Comparison of ENCODE assay signal across 7 cellular contexts in the genomic region with DNA sequence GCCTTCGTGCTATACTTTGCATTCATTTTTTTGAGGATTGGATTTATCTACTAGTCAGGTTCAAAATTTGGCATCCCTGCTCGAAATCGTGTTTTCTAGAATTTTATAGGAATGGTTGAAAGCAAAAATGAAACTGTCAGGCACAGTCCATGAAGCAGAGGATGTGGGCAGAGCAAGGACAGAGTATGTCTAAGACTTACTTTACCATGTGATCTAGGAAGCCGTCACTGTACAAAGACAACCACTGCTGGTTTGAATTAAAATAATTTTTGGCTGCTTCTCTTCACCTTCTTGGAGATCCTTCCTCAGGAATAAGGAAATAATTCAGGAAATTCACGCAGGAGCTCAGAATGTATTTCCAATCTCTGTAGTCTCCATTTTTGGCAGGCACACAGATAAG. TPM values are rescaled to one million over a fixed set of nuclear protein-coding genes. Genes with fewer than 3 reads are reported as not detected.
DNase-seq lines count a peak whose midpoint lies in the region; ATAC-seq and TF ChIP-seq lines count a peak whose summit lies in the region.

No MANE protein-coding gene starts in this region.

- peaks cover 46 to 48% of the 10 kb centered on the region in 2 experiments for H3K4me1 ChIP-seq in neutrophil (ENCODE audit: control insufficient read depth in 1 of 2, insufficient read depth in 1 of 2, low read depth in 1 of 2, low read length in 1 of 2)
- no peaks in the 10 kb centered on the region for H3K4me1 ChIP-seq in testis

- intact Hi-C loops in activated B cell treated with CpG ODN at 0.5 μM for 24 hours (cut with micrococcal nuclease), result no loop called here
- intact Hi-C loops in testis (cut with DNase I; ENCODE audit: low total_unique reads), result no loop called here

- TF ChIP-seq CTCF in activated B cell treated with CpG ODN at 0.5 μM for 24 hours (IDR thresholded peaks at IDR 0.05) (no peak), neutrophil (IDR thresholded peaks at IDR 0.05) (no peak), testis (IDR thresholded peaks at IDR 0.05) (no peak)

- H3K36me3 Mint-ChIP-seq in activated B cell treated with CpG ODN at 0.5 μM for 24 hours (ENCODE audit: low read depth), result no peaks in the 10 kb centered on the region

- H3K36me3 ChIP-seq in neutrophil (no peaks in the 10 kb centered on the region), testis (ENCODE audit: low read depth, missing control alignments) (no peaks in the 10 kb centered on the region)

- no peaks in the 10 kb centered on the region for H3K27me3 Mint-ChIP-seq in activated B cell treated with CpG ODN at 0.5 μM for 24 hours

- no peaks in the 10 kb centered on the region for H3K9me3 Mint-ChIP-seq in activated B cell treated with CpG ODN at 0.5 μM for 24 hours

- DNase-seq in activated B cell treated with CpG ODN at 0.5 μM for 24 hours (no peak), testis (no peak), NCI-H1105 (lab: John Stamatoyannopoulos, UW) (no peak), NCI-H2227 treated with DMSO at 0.1 percent for 48 hours (lab: John Stamatoyannopoulos, UW) (no peak)

- H3K9me3 ChIP-seq in neutrophil, result no peaks in the 10 kb centered on the region
- H3K9me3 ChIP-seq in testis, result no peaks in the 10 kb centered on the region

- 46 to 55% methylated on average over 5 of the region's 5 CpGs for WGBS in testis, 2 donors

- peak overlapping the region; percentile 95 for H3K27ac ChIP-seq in neutrophil
- H3K27ac ChIP-seq in testis, result no peak overlapping the region

- H3K4me3 ChIP-seq in neutrophil (ENCODE audit: low read depth in 1 of 2, low read length in 1 of 2) (no peak overlapping the region), testis (no peak overlapping the region)

- ATAC-seq in GM18867 (IDR thresholded peaks at IDR 0.05; ENCODE audit: unreplicated experiment), result peak; percentile 78
- peak; percentile 59 for ATAC-seq in HG02642 (IDR thresholded peaks at IDR 0.05; ENCODE audit: poor library complexity, unreplicated experiment)
- peak; percentile 77 for ATAC-seq in activated B cell treated with CpG ODN at 0.5 μM for 24 hours (ENCODE audit: low read depth)

- H3K4me1 Mint-ChIP-seq in activated B cell treated with CpG ODN at 0.5 μM for 24 hours, result peaks cover 10% of the 10 kb centered on the region

- H3K27me3 ChIP-seq in neutrophil (no peaks in the 10 kb centered on the region), testis (no peaks in the 10 kb centered on the region)

- H3K27ac Mint-ChIP-seq in activated B cell treated with CpG ODN at 0.5 μM for 24 hours, result peak overlapping the region; percentile 83

- peak overlapping the region; percentile 61 for H3K4me3 Mint-ChIP-seq in activated B cell treated with CpG ODN at 0.5 μM for 24 hours

- CTCF ChIA-PET in activated B cell treated with CpG ODN at 0.5 μM for 24 hours (lab: Charles Lee), result no interaction called here

- TF ChIP-seq POLR2A in testis (IDR thresholded peaks at IDR 0.05), result no peak

- POLR2A ChIA-PET in activated B cell treated with CpG ODN at 0.5 μM for 24 hours (lab: Charles Lee), result interaction anchor here (0.7 to 1.4 kb wide), 2 partner anchors 117 to 536 kb away, joined by 3 to 5 read pairs; partner anchors contain the start of gene WDR89

RNA-seq across cellular contexts. Expression of gene SGPP1, which starts 31.6 kb away (rescaled TPM):
- total RNA-seq in activated B cell treated with CpG ODN at 0.5 μM for 24 hours (20.9 and 21.2 TPM in 2 replicates), testis (10 to 100 TPM; 27.6 to 30.1 TPM)
- polyA plus RNA-seq in testis (ENCODE audit: insufficient read depth, low read depth, low replicate concordance), result 16.9 TPM
